14 cellular contexts compared by ENCODE assay signal in the genomic region with DNA sequence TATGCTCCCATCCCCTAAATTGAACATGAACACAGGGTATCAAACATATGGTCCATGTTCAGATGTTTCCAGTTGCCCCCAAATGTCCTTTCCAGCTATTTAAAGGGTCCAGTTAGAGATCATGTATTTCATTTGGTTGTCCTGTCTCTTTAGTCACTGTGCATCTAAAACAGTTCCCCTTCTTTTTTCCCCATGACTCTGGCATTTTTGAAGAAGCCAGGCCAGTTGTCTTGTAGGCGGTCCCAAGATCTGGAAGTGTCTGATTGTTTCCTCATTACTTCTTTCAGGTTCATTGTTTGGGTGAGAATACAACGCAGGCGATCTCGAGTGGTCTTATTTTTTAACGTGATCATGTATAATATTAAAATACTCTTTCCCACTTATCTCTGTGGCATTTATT.
"Had no signal": no experiment of that assay in that cellular context is flagged by ENCODE, and none has a peak within 500 bp of the region (broad histone marks: within the 10 kb centered on the region; RNA-seq: fewer than 3 reads in every experiment).

No MANE protein-coding gene starts in this region.

- ATAC-seq: activated T-cell treated with anti-CD3 and anti-CD28 coated beads, Interleukin-2, amount 50 U/mL, for 72 hours; esophagus mucosa; natural killer cell treated with Interleukin-12 subunit alpha and Interleukin-12 subunit beta and Interleukin-15 and Interleukin-18, amount 100 ng/mL, for 72 hours; psoas muscle; sciatic nerve had no signal

- H3K9me3 ChIP-seq: breast epithelium, psoas muscle had no signal

- H3K4me1 ChIP-seq: breast epithelium, psoas muscle had no signal

- DNase-seq: activated CD4-positive, alpha-beta memory T cell treated with anti-CD3 and anti-CD28 coated beads, Interleukin-2, amount 10 ng/mL, durations not matched to agents 7 days and 5 days; activated gamma-delta T cell treated with Interleukin-2 at 50 U/mL for 16 hours; activated naive CD8-positive, alpha-beta T cell treated with anti-CD3 and anti-CD28 coated beads for 36 hours; activated T-cell treated with anti-CD3 and anti-CD28 coated beads, Interleukin-2, amount 50 U/mL, for 72 hours; anterior cingulate cortex; mammary epithelial cell; psoas muscle; stimulated activated CD4-positive, alpha-beta T cell treated with anti-CD3 and anti-CD28 coated beads, Interleukin-4, amount 100 ng/mL, for 1 hour; stimulated activated CD8-positive, alpha-beta memory T cell treated with anti-CD3 and anti-CD28 coated beads, Interleukin-4, amount 100 ng/mL, for 48 hours had no signal

- H3K36me3 ChIP-seq: breast epithelium had no signal

- H3K4me3 ChIP-seq: breast epithelium, psoas muscle had no signal

- H3K27me3 ChIP-seq: breast epithelium had no signal

- H3K27ac Mint-ChIP-seq: activated CD4-positive, alpha-beta memory T cell treated with anti-CD3 and anti-CD28 coated beads, Interleukin-2, amount 10 ng/mL, durations not matched to agents 7 days and 5 days; activated naive CD8-positive, alpha-beta T cell treated with anti-CD3 and anti-CD28 coated beads for 36 hours; activated T-cell treated with anti-CD3 and anti-CD28 coated beads, Interleukin-2, amount 50 U/mL, for 72 hours; natural killer cell treated with Interleukin-12 subunit alpha and Interleukin-12 subunit beta and Interleukin-15 and Interleukin-18, amount 100 ng/mL, for 72 hours; T-helper 2 cell treated with Interferon-gamma antibody and Interleukin-4, amounts not matched to agents 5 μg/mL and 100 μg/mL, for 36 hours had no signal

- H3K4me3 Mint-ChIP-seq: activated CD4-positive, alpha-beta memory T cell treated with anti-CD3 and anti-CD28 coated beads, Interleukin-2, amount 10 ng/mL, durations not matched to agents 7 days and 5 days; activated naive CD8-positive, alpha-beta T cell treated with anti-CD3 and anti-CD28 coated beads for 36 hours; activated T-cell treated with anti-CD3 and anti-CD28 coated beads, Interleukin-2, amount 50 U/mL, for 72 hours; natural killer cell treated with Interleukin-12 subunit alpha and Interleukin-12 subunit beta and Interleukin-15 and Interleukin-18, amount 100 ng/mL, for 72 hours; T-helper 2 cell treated with Interferon-gamma antibody and Interleukin-4, amounts not matched to agents 5 μg/mL and 100 μg/mL, for 36 hours had no signal

- H3K27ac ChIP-seq: breast epithelium, psoas muscle had no signal

- H3K9me3 Mint-ChIP-seq: activated CD4-positive, alpha-beta memory T cell treated with anti-CD3 and anti-CD28 coated beads, Interleukin-2, amount 10 ng/mL, durations not matched to agents 7 days and 5 days; activated T-cell treated with anti-CD3 and anti-CD28 coated beads, Interleukin-2, amount 50 U/mL, for 72 hours; natural killer cell treated with Interleukin-12 subunit alpha and Interleukin-12 subunit beta and Interleukin-15 and Interleukin-18, amount 100 ng/mL, for 72 hours; T-helper 2 cell treated with Interferon-gamma antibody and Interleukin-4, amounts not matched to agents 5 μg/mL and 100 μg/mL, for 36 hours had no signal
